21 cellular contexts compared by ENCODE assay signal in genomic region chr18:39586696-39587095, GRCh38.
DNase-seq lines count a peak whose midpoint lies in the region; ATAC-seq, FAIRE-seq and TF ChIP-seq lines count a peak whose summit lies in the region.
"Had no signal": no experiment of that assay in that cellular context is flagged by ENCODE, and none has a peak within 500 bp of the region (broad histone marks: within the 10 kb centered on the region; RNA-seq: fewer than 3 reads in every experiment).

No MANE protein-coding gene starts in this region.

- H3K4me2 ChIP-seq in endothelial cell of umbilical vein (ENCODE audit: insufficient read depth, low read length) (no peak overlapping the region), parathyroid adenoma (ENCODE audit: low read length) (peak overlapping the region; percentile 42)
- H3K4me2 ChIP-seq: BLaER1 had no signal

- no peaks in the 10 kb centered on the region for H3K36me3 ChIP-seq in bronchial epithelial cell (ENCODE audit: control insufficient read depth, insufficient read depth, low read length)
- no peaks in the 10 kb centered on the region for H3K36me3 ChIP-seq in endothelial cell of umbilical vein (ENCODE audit: control insufficient read depth in 2 of 2, extremely low read depth in 1 of 2, insufficient read depth in 2 of 2, low read length in 2 of 2)
- H3K36me3 ChIP-seq in parathyroid adenoma (ENCODE audit: control insufficient read depth, insufficient read depth, low read length): no peaks in the 10 kb centered on the region
- H3K36me3 ChIP-seq: BE2C, BLaER1 had no signal

- H3K27ac ChIP-seq in endothelial cell of umbilical vein (ENCODE audit: insufficient read depth, low read depth, low read length) (no peak overlapping the region), parathyroid adenoma (peak overlapping the region; percentile 64)
- H3K27ac ChIP-seq: BLaER1 had no signal

- DNase-seq in D721Med (ENCODE audit: insufficient read length, low spot score): no peak
- no peak for DNase-seq in bronchial epithelial cell (ENCODE audit: low read depth)
- no peak for DNase-seq in endothelial cell of umbilical vein (ENCODE audit: low read depth, low spot score)
- DNase-seq in globus pallidus (ENCODE audit: low spot score): no peak
- DNase-seq in H54 (ENCODE audit: insufficient read length, low spot score): no peak
- no peak for DNase-seq in amygdala (lab: John Stamatoyannopoulos, UW)
- DNase-seq: 8988T; ACHN; BE2C; C1 segment of cervical spinal cord; CD4-positive, alpha-beta memory T cell; CD4-positive, CD25-positive, alpha-beta regulatory T cell; CD8-positive, alpha-beta memory T cell; COR-L47; DMS79 treated with DMSO at 0.1 percent for 48 hours had no signal

- H3K27me3 ChIP-seq in bronchial epithelial cell (ENCODE audit: control insufficient read depth, insufficient read depth, low read length) (no peaks in the 10 kb centered on the region), endothelial cell of umbilical vein (ENCODE audit: control insufficient read depth in 2 of 2, insufficient read depth in 2 of 2, low read length in 2 of 2) (no peaks in the 10 kb centered on the region), parathyroid adenoma (ENCODE audit: control insufficient read depth, insufficient read depth, low read length) (no peaks in the 10 kb centered on the region)
- H3K27me3 ChIP-seq: BE2C, BLaER1 had no signal

- H3K79me2 ChIP-seq in endothelial cell of umbilical vein (ENCODE audit: control insufficient read depth, insufficient read depth, low read length) (no peaks in the 10 kb centered on the region), parathyroid adenoma (no peaks in the 10 kb centered on the region)

- FAIRE-seq in D721Med (lab: Jason Lieb, UNC) (peak; percentile 6), bronchial epithelial cell (lab: Jason Lieb, UNC) (peak; percentile 66), endothelial cell of umbilical vein (lab: Jason Lieb, UNC) (peak; percentile 47), H54 (lab: Jason Lieb, UNC) (no peak)
- FAIRE-seq: G401.6, GM12891, GM19239 had no signal

- H3K9ac ChIP-seq in endothelial cell of umbilical vein (replicated peaks; ENCODE audit: extremely low read depth, insufficient read depth, low read length) (no peak overlapping the region), parathyroid adenoma (no peak overlapping the region)
- H3K9ac ChIP-seq: BLaER1 had no signal

- H3K4me1 ChIP-seq in endothelial cell of umbilical vein (ENCODE audit: control insufficient read depth, extremely low read depth, insufficient read depth, low read length): no peaks in the 10 kb centered on the region
- peaks cover 16% of the 10 kb centered on the region for H3K4me1 ChIP-seq in parathyroid adenoma
- H3K4me1 ChIP-seq: BE2C, BLaER1 had no signal

- intact Hi-C loops in endothelial cell of umbilical vein (cut with micrococcal nuclease): loop anchor here (10.0 kb wide), 1 partner anchor 828 kb away; no protein-coding TSS in a partner anchor

- TF ChIP-seq POLR2A in endothelial cell of umbilical vein (IDR thresholded peaks at IDR 0.05; ENCODE audit: low read depth, low read length) (no peak), H54 (IDR thresholded peaks at IDR 0.05; ENCODE audit: low read depth, low read length) (no peak)

- no peaks in the 10 kb centered on the region for H3K9me1 ChIP-seq in endothelial cell of umbilical vein (replicated peaks; ENCODE audit: control insufficient read depth, extremely low read depth, insufficient read depth, low read length)

- TF ChIP-seq CTCF in D721Med (IDR thresholded peaks at IDR 0.05; ENCODE audit: insufficient read depth, missing control alignments): no peak
- TF ChIP-seq CTCF in bronchial epithelial cell (IDR thresholded peaks at IDR 0.05; ENCODE audit: insufficient read depth, low read length, severe bottlenecking): no peak
- no peak for TF ChIP-seq CTCF in endothelial cell of umbilical vein (IDR thresholded peaks at IDR 0.05; ENCODE audit: extremely low read depth in 1 of 2, insufficient read depth in 1 of 2, low read depth in 1 of 2, low read length in 2 of 2)
- no peak for TF ChIP-seq CTCF in parathyroid adenoma (IDR thresholded peaks at IDR 0.05)

- CTCF ChIA-PET in endothelial cell of umbilical vein (lab: Charles Lee): no interaction called here

- H3K4me3 ChIP-seq in bronchial epithelial cell (ENCODE audit: low read depth, low read length) (no peak overlapping the region), endothelial cell of umbilical vein (replicated peaks in 1 of 3; ENCODE audit: insufficient read depth in 1 of 3, low read depth in 1 of 3, low read length in 3 of 3) (no peak overlapping the region), parathyroid adenoma (ENCODE audit: low read depth, low read length) (no peak overlapping the region)
- H3K4me3 ChIP-seq: BLaER1 had no signal

- dilution Hi-C loops in endothelial cell of umbilical vein (cut with MboI; ENCODE audit: extremely low pct_ligation_motif_present, low sequenced_read_pairs): no loop called here

- POLR2A ChIA-PET in endothelial cell of umbilical vein (lab: Charles Lee): no interaction called here

- H2AFZ ChIP-seq in endothelial cell of umbilical vein (ENCODE audit: low read depth, low read length) (no peak overlapping the region), parathyroid adenoma (peak overlapping the region; percentile 60)

- ATAC-seq in HG02938 (IDR thresholded peaks at IDR 0.05; ENCODE audit: unreplicated experiment): no peak

- no peaks in the 10 kb centered on the region for H4K20me1 ChIP-seq in endothelial cell of umbilical vein (replicated peaks; ENCODE audit: control insufficient read depth, extremely low read depth, insufficient read depth, low read length)
- H4K20me1 ChIP-seq: BLaER1 had no signal

- BruUV-seq in endothelial cell of umbilical vein (replicated peaks; lab: Mats Ljungman, UMichigan): no TSS peak

- no peaks in the 10 kb centered on the region for H3K9me3 ChIP-seq in endothelial cell of umbilical vein (replicated peaks; ENCODE audit: control insufficient read depth, insufficient read depth, low read length)
- no peaks in the 10 kb centered on the region for H3K9me3 ChIP-seq in parathyroid adenoma (ENCODE audit: control insufficient read depth, low read length)
- H3K9me3 ChIP-seq: BE2C, BLaER1 had no signal

TF ChIP-seq in endothelial cell of umbilical vein, 7 proteins besides CTCF, POLR2A, EP300 and RAD21:
- TF ChIP-seq JUN (IDR thresholded peaks at IDR 0.05; ENCODE audit: borderline replicate concordance, insufficient read depth, insufficient read length, low read depth) (no peak), MYC (IDR thresholded peaks at IDR 0.05; ENCODE audit: low read depth, low read length) (no peak)
TF ChIP-seq in endothelial cell of umbilical vein: peak in this region for 0.
